Comparison of ENCODE assay signal across 20 cellular contexts in the genomic region with DNA sequence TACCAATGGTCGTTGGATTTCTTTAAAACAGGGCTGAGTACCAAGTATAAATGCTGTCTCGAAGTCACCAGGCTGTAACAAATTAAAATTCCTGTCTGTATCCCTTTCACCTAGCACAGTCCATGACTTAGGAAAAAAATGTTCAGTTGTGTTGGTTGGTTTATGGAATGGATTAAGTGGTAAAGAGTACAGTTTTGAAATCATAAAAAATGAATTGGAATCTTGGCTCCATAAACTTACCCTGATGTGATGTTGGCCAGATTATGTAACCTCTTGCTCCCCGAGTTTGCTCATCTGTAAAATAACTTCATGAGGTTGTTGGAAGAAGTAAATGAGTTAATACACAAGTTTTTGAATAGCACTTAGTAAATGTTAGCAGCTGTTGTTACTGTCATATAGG.
"Had no signal": no experiment of that assay in that cellular context is flagged by ENCODE, and none has a peak within 500 bp of the region (broad histone marks: within the 10 kb centered on the region; RNA-seq: fewer than 3 reads in every experiment).

No MANE protein-coding gene starts in this region.

- H3K36me3 ChIP-seq: right atrium auricular region, tibial nerve had no signal

- H3K9me3 ChIP-seq: right atrium auricular region, tibial nerve had no signal

- H3K27ac ChIP-seq: right atrium auricular region, skin epidermis, tibial nerve had no signal

- DNase-seq: activated CD4-positive, alpha-beta memory T cell treated with anti-CD3 and anti-CD28 coated beads, Interleukin-2, amount 10 ng/mL, durations not matched to agents 7 days and 5 days; activated CD4-positive, alpha-beta T cell treated with anti-CD3 and anti-CD28 coated beads for 36 hours; activated CD8-positive, alpha-beta memory T cell treated with anti-CD3 and anti-CD28 coated beads, Interleukin-2, amount 10 ng/mL, durations not matched to agents 7 days and 5 days; amygdala; cortex of kidney; effector CD4-positive, alpha-beta T cell; foreskin melanocyte; glutamatergic neuron; hypothalamus; islet precursor cell; midbrain; nephron progenitor cell; occipital lobe; posterior cingulate gyrus; stimulated activated naive CD8-positive, alpha-beta T cell treated with anti-CD3 and anti-CD28 coated beads, Interleukin-15, Interleukin-2, amounts not matched to agents 100 U/mL and 50 U/mL, for 24 hours; T-cell had no signal

- H3K4me3 ChIP-seq: right atrium auricular region, skin epidermis, tibial nerve had no signal

- H3K27me3 ChIP-seq: right atrium auricular region, tibial nerve had no signal

- H3K4me1 ChIP-seq: right atrium auricular region, tibial nerve had no signal

- FAIRE-seq: urothelium cell line had no signal
